In the genomic region with DNA sequence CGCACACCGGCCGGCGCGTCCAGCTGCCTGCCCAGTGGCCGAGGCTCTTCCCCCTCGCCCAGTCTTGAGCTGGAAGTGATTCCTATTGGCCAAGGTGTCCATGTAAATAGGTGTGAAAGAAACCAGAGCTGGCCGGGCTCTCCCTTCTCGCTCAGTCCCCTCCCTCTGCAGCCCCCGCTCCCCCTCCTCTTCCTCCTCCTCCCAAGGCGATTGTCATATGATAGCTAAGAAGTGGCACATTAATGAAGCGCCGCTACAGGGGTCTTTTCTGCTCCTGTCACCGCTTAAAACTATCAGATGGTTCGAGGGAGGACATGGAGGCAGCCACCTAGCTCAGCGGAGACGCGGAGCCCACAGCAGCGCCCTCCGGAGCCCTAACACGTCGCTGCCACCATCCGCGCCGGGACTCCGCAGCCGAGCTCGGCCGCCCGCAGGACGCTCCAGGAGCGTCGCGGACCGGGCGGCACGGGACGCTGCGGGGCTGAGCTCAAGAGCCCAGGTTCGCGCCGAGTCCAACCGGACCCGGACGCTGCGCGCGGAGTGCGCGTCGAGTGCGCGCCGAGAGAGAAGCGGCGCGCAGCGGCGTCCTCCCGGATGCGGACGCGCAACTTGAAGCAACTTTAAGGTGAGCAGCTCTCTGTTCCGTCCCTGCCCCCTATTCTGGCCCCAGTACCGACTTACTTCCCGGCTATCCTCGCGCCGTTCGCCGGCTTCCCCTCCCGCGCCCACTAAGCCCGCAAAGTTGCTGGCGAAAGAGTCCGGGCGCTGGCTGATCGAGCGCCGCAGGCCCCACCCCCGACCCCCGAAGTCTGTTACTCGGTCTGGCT, we compare ENCODE assay signal across 10 cellular contexts. TPM values are rescaled to one million over a fixed set of nuclear protein-coding genes. Genes with fewer than 3 reads are reported as not detected.
A peak's percentile ranks its signal among the peaks of the same experiment; 100 is the strongest.
DNase-seq lines count a peak whose midpoint lies in the region; ATAC-seq, FAIRE-seq and TF ChIP-seq lines count a peak whose summit lies in the region.
"Had no signal": no experiment of that assay in that cellular context is flagged by ENCODE, and none has a peak within 500 bp of the region (broad histone marks: within the 10 kb centered on the region; RNA-seq: fewer than 3 reads in every experiment).

A gene (plus strand): TSS at position 293 of the 827 bp plus-strand sequence. CDS start 653 bp downstream, outside the sequence.

- H3K14ac ChIP-seq in IMR-90 (replicated peaks; ENCODE audit: low read depth, low read length) = no peak within 1 kb of the TSS

- no peak within 1 kb of the TSS for H3K23ac ChIP-seq in IMR-90 (ENCODE audit: low read depth, low read length)

- H4K8ac ChIP-seq in IMR-90 (ENCODE audit: low read depth in 2 of 2, low read length in 2 of 2) = no peak within 1 kb of the TSS

- peaks cover 84% of the 10 kb centered on the region for H3K27me3 Mint-ChIP-seq in activated naive CD8-positive, alpha-beta T cell treated with anti-CD3 and anti-CD28 coated beads, Interleukin-2, amount 10 ng/mL, durations not matched to agents 7 days and 5 days

- H2AK5ac ChIP-seq in IMR-90 (ENCODE audit: low read depth, low read length) = no peak within 1 kb of the TSS

- no peak within 1 kb of the TSS for H3K56ac ChIP-seq in IMR-90 (ENCODE audit: extremely low read depth, insufficient read depth, low read length)

- TF ChIP-seq RAD21 in IMR-90 (IDR thresholded peaks at IDR 0.05; ENCODE audit: low read length) = no peak

- H3K9ac ChIP-seq in BLaER1 treated with 17β-estradiol and CSF1 and Interleukin-3, amounts not matched to agents 10 nM and 100 nM = no peak within 1 kb of the TSS
- H3K9ac ChIP-seq in IMR-90 (ENCODE audit: low read depth, low read length) (no peak within 1 kb of the TSS), kidney (ENCODE audit: low read length in 2 of 2) (no peak within 1 kb of the TSS)

- CTCF ChIA-PET in IMR-90 (lab: Yijun Ruan, JAX) = no interaction called here

- peak within 1 kb of the TSS; percentile 87 for H3K4me3 Mint-ChIP-seq in activated naive CD8-positive, alpha-beta T cell treated with anti-CD3 and anti-CD28 coated beads, Interleukin-2, amount 10 ng/mL, durations not matched to agents 7 days and 5 days

- DNase-seq in IMR-90 (no peak), A172 (ENCODE audit: low spot score) (no peak), kidney (no peak), middle frontal gyrus (ENCODE audit: extremely low spot score, low spot score) (no peak)
- DNase-seq in activated naive CD8-positive, alpha-beta T cell treated with anti-CD3 and anti-CD28 coated beads, Interleukin-2, amount 10 ng/mL, durations not matched to agents 7 days and 5 days = peak; percentile 74

- no peak within 1 kb of the TSS for H2BK120ac ChIP-seq in IMR-90 (ENCODE audit: low read depth, low read length)

- no peaks in the 10 kb centered on the region for H3K9me1 ChIP-seq in IMR-90 (ENCODE audit: insufficient read depth, low read length)

- H3K9me3 Mint-ChIP-seq in activated naive CD8-positive, alpha-beta T cell treated with anti-CD3 and anti-CD28 coated beads, Interleukin-2, amount 10 ng/mL, durations not matched to agents 7 days and 5 days = peaks cover 5% of the 10 kb centered on the region

- H3K4ac ChIP-seq in IMR-90 (ENCODE audit: low read depth, low read length) = no peak within 1 kb of the TSS

- 1% methylated on average over 51 of the region's 83 CpGs; no CpG with 5 or more reads in 1 of the 2 experiments for WGBS in IMR-90 (ENCODE audit: extremely low coverage in 2 of 2, insufficient read length in 1 of 2), 2 experiments

- H3K9me3 ChIP-seq in BLaER1 treated with 17β-estradiol and CSF1 and Interleukin-3, amounts not matched to agents 10 nM and 100 nM (replicated peaks in 1 of 11) = peaks cover 20 to 42% (median 31%) of the 10 kb centered on the region in 11 experiments; a peak in 20 of 22 replicates
- H3K9me3 ChIP-seq in IMR-90 (ENCODE audit: control insufficient read depth, insufficient read depth, low read length) (no peaks in the 10 kb centered on the region; the same call in 1 of the 2 replicates), muscle layer of duodenum (ENCODE audit: control insufficient read depth in 1 of 2, low read length in 2 of 2) (no peaks in the 10 kb centered on the region), kidney (ENCODE audit: control insufficient read depth in 1 of 2, low read length in 2 of 2) (no peaks in the 10 kb centered on the region)

- peaks cover 100% of the 10 kb centered on the region in 11 experiments for H3K27me3 ChIP-seq in BLaER1 treated with 17β-estradiol and CSF1 and Interleukin-3, amounts not matched to agents 10 nM and 100 nM
- H3K27me3 ChIP-seq in IMR-90 (ENCODE audit: control insufficient read depth, insufficient read depth, low read length) (peaks cover 83% of the 10 kb centered on the region), muscle layer of duodenum (ENCODE audit: low read depth, low read length) (peaks cover 77% of the 10 kb centered on the region)

- H3K36me3 Mint-ChIP-seq in activated naive CD8-positive, alpha-beta T cell treated with anti-CD3 and anti-CD28 coated beads, Interleukin-2, amount 10 ng/mL, durations not matched to agents 7 days and 5 days = peaks cover 8% of the 10 kb centered on the region

- H2AK9ac ChIP-seq in IMR-90 (replicated peaks; ENCODE audit: low read depth, low read length, poor library complexity) = no peak within 1 kb of the TSS

- peaks cover 42% of the 10 kb centered on the region for H3K4me1 Mint-ChIP-seq in activated naive CD8-positive, alpha-beta T cell treated with anti-CD3 and anti-CD28 coated beads, Interleukin-2, amount 10 ng/mL, durations not matched to agents 7 days and 5 days

- intact Hi-C loops in IMR-90 (cut with micrococcal nuclease) = no loop called here
- intact Hi-C loops in kidney (cut with DNase I) = no loop called here

- H2BK15ac ChIP-seq in IMR-90 (ENCODE audit: low read depth, low read length) = no peak within 1 kb of the TSS

- dilution Hi-C loops in IMR-90 (cut with HindIII; ENCODE audit: low sequenced_read_pairs, unreplicated experiment) = no loop called here

- no peak within 1 kb of the TSS for H4K91ac ChIP-seq in IMR-90 (ENCODE audit: insufficient read depth, low read depth, low read length)

- peak within 1 kb of the TSS; percentile 29 to 73 (median 66) for H3K4me2 ChIP-seq in BLaER1 treated with 17β-estradiol and CSF1 and Interleukin-3, amounts not matched to agents 10 nM and 100 nM
- H3K4me2 ChIP-seq in IMR-90 (ENCODE audit: low read depth, low read length) = peak within 1 kb of the TSS; percentile 57; the same call in 1 of the 2 replicates

- peaks cover 10 to 27% (median 21%) of the 10 kb centered on the region in 10 experiments; a peak in 17 of 20 replicates for H3K4me1 ChIP-seq in BLaER1 treated with 17β-estradiol and CSF1 and Interleukin-3, amounts not matched to agents 10 nM and 100 nM
- H3K4me1 ChIP-seq in IMR-90 (ENCODE audit: control insufficient read depth, insufficient read depth, low read length) = no peaks in the 10 kb centered on the region; the same call in 1 of the 2 replicates
- H3K4me1 ChIP-seq in muscle layer of duodenum (ENCODE audit: control insufficient read depth in 1 of 2, insufficient read depth in 2 of 2, low read length in 2 of 2) = peaks cover 0 to 34% of the 10 kb centered on the region in 2 donors
- H3K4me1 ChIP-seq in kidney (ENCODE audit: control insufficient read depth in 1 of 2, insufficient read depth in 1 of 2, low read depth in 1 of 2, low read length in 2 of 2) = peaks cover 3 to 14% of the 10 kb centered on the region in 2 donors

- no TSS peak for BruUV-seq in IMR-90 (replicated peaks; lab: Mats Ljungman, UMichigan)

- no peak within 1 kb of the TSS for H2BK20ac ChIP-seq in IMR-90 (ENCODE audit: low read depth, low read length)

- peaks cover 0 to 81% (median 34%) of the 10 kb centered on the region in 11 experiments; a peak in 14 of 22 replicates for H4K20me1 ChIP-seq in BLaER1 treated with 17β-estradiol and CSF1 and Interleukin-3, amounts not matched to agents 10 nM and 100 nM
- H4K20me1 ChIP-seq in IMR-90 (ENCODE audit: insufficient read depth, low read length) = no peaks in the 10 kb centered on the region

- H3K27ac Mint-ChIP-seq in activated naive CD8-positive, alpha-beta T cell treated with anti-CD3 and anti-CD28 coated beads, Interleukin-2, amount 10 ng/mL, durations not matched to agents 7 days and 5 days = peak within 1 kb of the TSS; percentile 84

- H3K4me3 ChIP-seq in BLaER1 treated with 17β-estradiol and CSF1 and Interleukin-3, amounts not matched to agents 10 nM and 100 nM = peak within 1 kb of the TSS; percentile 5 to 72 (median 38); a peak in 14 of 20 replicates
- peak within 1 kb of the TSS; percentile 2; the same call in 1 of the 2 replicates for H3K4me3 ChIP-seq in IMR-90 (ENCODE audit: insufficient read depth, low read depth, low read length)
- H3K4me3 ChIP-seq in muscle layer of duodenum (ENCODE audit: low read depth in 1 of 2, low read length in 2 of 2) = peak within 1 kb of the TSS; percentile 26 to 65
- H3K4me3 ChIP-seq in kidney (ENCODE audit: low read length in 2 of 2) = no peak within 1 kb of the TSS

- H2BK5ac ChIP-seq in IMR-90 (ENCODE audit: low read depth, low read length, poor library complexity, severe bottlenecking) = no peak within 1 kb of the TSS

- peak within 1 kb of the TSS; percentile 47 for H2AFZ ChIP-seq in IMR-90 (replicated peaks; ENCODE audit: low read length, poor library complexity)

- H3K27ac ChIP-seq in BLaER1 treated with 17β-estradiol and CSF1 and Interleukin-3, amounts not matched to agents 10 nM and 100 nM = no peak within 1 kb of the TSS
- H3K27ac ChIP-seq in IMR-90 (ENCODE audit: insufficient read depth, low read length) (no peak within 1 kb of the TSS), muscle layer of duodenum (ENCODE audit: low read length) (no peak within 1 kb of the TSS), kidney (ENCODE audit: low read depth in 2 of 2, low read length in 2 of 2) (no peak within 1 kb of the TSS)

- H3K79me1 ChIP-seq in IMR-90 (ENCODE audit: low read depth in 1 of 2, low read length in 2 of 2) = no peaks in the 10 kb centered on the region

- no peak for TF ChIP-seq CTCF in IMR-90 (conservative IDR thresholded peaks at IDR 0.05; ENCODE audit: low read depth, low read length)
- TF ChIP-seq CTCF in kidney (IDR thresholded peaks at IDR 0.05; ENCODE audit: borderline replicate concordance, extremely low read depth, insufficient read depth) = no peak

- no peak for FAIRE-seq in kidney (lab: Jason Lieb, UNC)

- no peaks in the 10 kb centered on the region for H3K36me3 ChIP-seq in BLaER1 treated with 17β-estradiol and CSF1 and Interleukin-3, amounts not matched to agents 10 nM and 100 nM
- H3K36me3 ChIP-seq in IMR-90 (ENCODE audit: control insufficient read depth, insufficient read depth, low read length) = no peaks in the 10 kb centered on the region
- no peaks in the 10 kb centered on the region for H3K36me3 ChIP-seq in muscle layer of duodenum (ENCODE audit: control insufficient read depth in 1 of 2, insufficient read depth in 2 of 2, low read length in 2 of 2)
- H3K36me3 ChIP-seq in kidney (ENCODE audit: control insufficient read depth in 1 of 2, insufficient read depth in 2 of 2, low read length in 2 of 2) = no peaks in the 10 kb centered on the region

- no peak for TF ChIP-seq POLR2A in IMR-90 (IDR thresholded peaks at IDR 0.05; ENCODE audit: low read depth, low read length)

- ATAC-seq in IMR-90 (ENCODE audit: low read depth) = no peak
- peak; percentile 38 for ATAC-seq in activated naive CD8-positive, alpha-beta T cell treated with anti-CD3 and anti-CD28 coated beads, Interleukin-2, amount 10 ng/mL, durations not matched to agents 7 days and 5 days (ENCODE audit: low read depth)
- no peak for ATAC-seq in GM21737 (IDR thresholded peaks at IDR 0.05; ENCODE audit: unreplicated experiment)

- H3K18ac ChIP-seq in IMR-90 (ENCODE audit: low read depth, low read length) = no peak within 1 kb of the TSS

- in situ Hi-C loops in IMR-90 (cut with MboI; ENCODE audit: low sequenced_read_pairs) = no loop called here

- POLR2A ChIA-PET in IMR-90 (lab: Charles Lee; ENCODE audit: unreplicated experiment) = no interaction called here
- POLR2A ChIA-PET in activated naive CD8-positive, alpha-beta T cell treated with anti-CD3 and anti-CD28 coated beads, Interleukin-2, amount 10 ng/mL, durations not matched to agents 7 days and 5 days (lab: Charles Lee) = interaction anchor here (0.6 to 2.3 kb wide), 11 partner anchors 8 to 316 kb away, joined by 3 to 15 read pairs (median 5); no protein-coding TSS in a partner anchor

- H4K5ac ChIP-seq in IMR-90 (ENCODE audit: low read depth, low read length) = no peak within 1 kb of the TSS

RNA-seq across cellular contexts. Expression of the gene that starts here (rescaled TPM):
- total RNA-seq in IMR-90 (2012; rRNA removed) (not detected in 2 replicates), kidney (not detected)
- polyA plus RNA-seq in IMR-90 (2012; rRNA removed) (not detected in 2 replicates), kidney (ENCODE audit: insufficient read depth, low read depth, low replicate concordance) (not detected)
- not detected in 2 replicates for polyA plus RNA-seq in IMR-90 (2012; cell fraction: cytosol; rRNA removed)
- 0.02 TPM in 1 of 2 replicates, not detected in the other for polyA plus RNA-seq in IMR-90 (2012; cell fraction: nucleus; rRNA removed; ENCODE audit: low replicate concordance)
- under 1 TPM; 0.74 to 0.78 TPM for total RNA-seq in activated naive CD8-positive, alpha-beta T cell treated with anti-CD3 and anti-CD28 coated beads, Interleukin-2, amount 10 ng/mL, durations not matched to agents 7 days and 5 days
- total RNA-seq in A172 (2014; rRNA removed; shearing (Covaris generic)) = not detected in 2 replicates
- total RNA-seq: fibroblast of villous mesenchyme, SK-MEL-5 had no signal

Comparison
In these comparisons a context has a peak if more than half of its experiments do, and no peak if none do; other contexts are left out.
1. Peak in DNase-seq and ATAC-seq in activated naive CD8-positive, alpha-beta T cell treated with anti-CD3 and anti-CD28 coated beads, Interleukin-2, amount 10 ng/mL, durations not matched to agents 7 days and 5 days; RNA of the gene not detected or under 1 TPM.
2. H3K4me3 ChIP-seq: peak in BLaER1 treated with 17β-estradiol and CSF1 and Interleukin-3, amounts not matched to agents 10 nM and 100 nM (10 of 10), IMR-90 (single experiment) and muscle layer of duodenum (2 of 2); none in kidney (0 of 2).